Comparison of ENCODE assay signal across 10 cellular contexts in genomic region chr2:97661927-97662326, GRCh38. TPM values are rescaled to one million over a fixed set of nuclear protein-coding genes. Genes with fewer than 3 reads are reported as not detected.
DNase-seq lines count a peak whose midpoint lies in the region; ATAC-seq and TF ChIP-seq lines count a peak whose summit lies in the region.
"Had no signal": no experiment of that assay in that cellular context is flagged by ENCODE, and none has a peak within 500 bp of the region (broad histone marks: within the 10 kb centered on the region; RNA-seq: fewer than 3 reads in every experiment).

No MANE protein-coding gene starts in this region.

- POLR2A ChIA-PET in CD8-positive, alpha-beta T cell (lab: Charles Lee), result interaction anchor here (1.1 to 7.5 kb wide), 3 partner anchors 13 to 56 kb away, joined by 3 to 153 read pairs (median 8); partner anchors contain the start of gene COX5B

- H3K9me3 Mint-ChIP-seq in CD8-positive, alpha-beta T cell, result no peaks in the 10 kb centered on the region

- TF ChIP-seq CTCF in CD8-positive, alpha-beta T cell (IDR thresholded peaks at IDR 0.05), result no peak
- TF ChIP-seq CTCF in coronary artery (IDR thresholded peaks at IDR 0.05) (no peak), osteoblast (IDR thresholded peaks at IDR 0.05; ENCODE audit: extremely low read depth, low read depth, low read length) (no peak)

- H3K4me3 Mint-ChIP-seq in CD8-positive, alpha-beta T cell, result peak overlapping the region; percentile 93

- peak overlapping the region; percentile 97 for H3K27ac Mint-ChIP-seq in CD8-positive, alpha-beta T cell

- peaks cover 41% of the 10 kb centered on the region for H3K79me2 ChIP-seq in osteoblast (ENCODE audit: insufficient read depth, low read length)

- no peaks in the 10 kb centered on the region for H3K9me3 ChIP-seq in CD8-positive, alpha-beta T cell (ENCODE audit: low read length)
- H3K9me3 ChIP-seq in KOPT-K1 (ENCODE audit: insufficient read depth, low read length, poor library complexity, severe bottlenecking), result no peaks in the 10 kb centered on the region
- no peaks in the 10 kb centered on the region for H3K9me3 ChIP-seq in osteoblast (ENCODE audit: low read depth, low read length)

- intact Hi-C loops in CD8-positive, alpha-beta T cell (cut with DNase I, micrococcal nuclease), result loop anchor here in 1 of 2 experiments (5.0 kb wide), 1 partner anchor 1675 kb away; the partner anchor contains the start of genes EIF5B and TXNDC9

- no peaks in the 10 kb centered on the region for H3K27me3 Mint-ChIP-seq in CD8-positive, alpha-beta T cell (ENCODE audit: low read depth)

- peak overlapping the region; percentile 91 for H3K4me2 ChIP-seq in osteoblast (ENCODE audit: insufficient read depth, low read length)

- peaks cover 30% of the 10 kb centered on the region for H3K4me1 ChIP-seq in CD8-positive, alpha-beta T cell (ENCODE audit: insufficient read depth, low read length)
- peaks cover 27% of the 10 kb centered on the region for H3K4me1 ChIP-seq in osteoblast (ENCODE audit: insufficient read depth, low read length)

- peaks cover 27% of the 10 kb centered on the region for H4K20me1 ChIP-seq in osteoblast (ENCODE audit: insufficient read depth, low read length)

- H3K27ac ChIP-seq in CD8-positive, alpha-beta T cell (ENCODE audit: low read depth, low read length), result no peak overlapping the region
- H3K27ac ChIP-seq in KOPT-K1 (ENCODE audit: low read depth, low read length, poor library complexity, severe bottlenecking) (peak overlapping the region; percentile 67), coronary artery (no peak overlapping the region), osteoblast (ENCODE audit: low read depth, low read length) (peak overlapping the region; percentile 91)

- CTCF ChIA-PET in CD8-positive, alpha-beta T cell (lab: Charles Lee), result interaction anchor here (1.0 to 3.4 kb wide), 6 partner anchors 10 to 71 kb away, joined by 3 to 15 read pairs (median 6); partner anchors contain the start of genes COX5B and ZAP70

- H3K27me3 ChIP-seq in CD8-positive, alpha-beta T cell (ENCODE audit: insufficient read depth, low read length), result no peaks in the 10 kb centered on the region
- no peaks in the 10 kb centered on the region for H3K27me3 ChIP-seq in osteoblast (ENCODE audit: insufficient read depth, low read length)
- H3K27me3 ChIP-seq: cardiac muscle cell had no signal

- H2AFZ ChIP-seq in osteoblast (ENCODE audit: low read length), result no peak overlapping the region

- peaks cover 38% of the 10 kb centered on the region for H3K36me3 Mint-ChIP-seq in CD8-positive, alpha-beta T cell

- no peak for DNase-seq in CD8-positive, alpha-beta T cell
- no peak for DNase-seq in coronary artery (ENCODE audit: low spot score)
- no peak for DNase-seq in osteoblast (ENCODE audit: insufficient read length, low spot score, missing footprints)
- no peak for DNase-seq in UCSD-AML1 (lab: John Stamatoyannopoulos, UW; ENCODE audit: unreplicated experiment)
- no peak for DNase-seq in activated CD4-positive, CD25-positive, alpha-beta regulatory T cell treated with anti-CD3 and anti-CD28 coated beads, Interleukin-2, amount 50 U/mL, for 72 hours
- DNase-seq: NCI-H1417 treated with DMSO at 0.1 percent for 48 hours had no signal

- no peak overlapping the region for H3K4me3 ChIP-seq in CD8-positive, alpha-beta T cell (ENCODE audit: low read depth, low read length)
- H3K4me3 ChIP-seq in coronary artery (peak overlapping the region; percentile 27), osteoblast (ENCODE audit: insufficient read depth, low read length) (peak overlapping the region; percentile 72)

- peaks cover 28% of the 10 kb centered on the region for H3K4me1 Mint-ChIP-seq in CD8-positive, alpha-beta T cell (ENCODE audit: low read depth)

- H3K36me3 ChIP-seq in CD8-positive, alpha-beta T cell (ENCODE audit: insufficient read depth, low read length), result peaks cover 22% of the 10 kb centered on the region
- H3K36me3 ChIP-seq in KOPT-K1 (ENCODE audit: insufficient read depth, low read length) (peaks cover 50% of the 10 kb centered on the region), osteoblast (ENCODE audit: insufficient read depth, low read length) (peaks cover 32% of the 10 kb centered on the region)

- no peak for ATAC-seq in CD8-positive, alpha-beta T cell
- ATAC-seq in GM18858 (IDR thresholded peaks at IDR 0.05; ENCODE audit: unreplicated experiment) (no peak), HG03342 (IDR thresholded peaks at IDR 0.05; ENCODE audit: unreplicated experiment) (no peak)

RNA-seq across cellular contexts. Expression of gene ACTR1B, which starts 1.9 kb away (rescaled TPM):
- 10 to 100 TPM; 81.9 to 82.1 TPM for total RNA-seq in CD8-positive, alpha-beta T cell
- total RNA-seq in osteoblast, result 44.9 and 53.6 TPM in 2 replicates

RNA-seq across cellular contexts. Expression of gene C2orf92, which starts 7.6 kb away (rescaled TPM):
- 1 to 10 TPM; 7.1 to 7.8 TPM for total RNA-seq in CD8-positive, alpha-beta T cell
- 2.5 and 3.2 TPM in 2 replicates for total RNA-seq in osteoblast

RNA-seq across cellular contexts. Expression of gene COX5B, which starts 16.1 kb away (rescaled TPM):
- total RNA-seq in CD8-positive, alpha-beta T cell, result 100 to 1,000 TPM; 115 to 117 TPM
- total RNA-seq in osteoblast, result 214 and 243 TPM in 2 replicates

RNA-seq across cellular contexts. Expression of gene ZAP70, which starts 51.4 kb away (rescaled TPM):
- total RNA-seq in CD8-positive, alpha-beta T cell, result 100 to 1,000 TPM; 487 to 512 TPM
- total RNA-seq in osteoblast, result under 0.01 TPM in 2 replicates

Comparison
In these comparisons a context has a peak if more than half of its experiments do, and no peak if none do; other contexts are left out.
1. H3K27ac ChIP-seq: peak in KOPT-K1 (single experiment) and osteoblast (single experiment); none in CD8-positive, alpha-beta T cell (single experiment) and coronary artery (0 of 2).